16 cellular contexts compared by ENCODE assay signal in the genomic region with DNA sequence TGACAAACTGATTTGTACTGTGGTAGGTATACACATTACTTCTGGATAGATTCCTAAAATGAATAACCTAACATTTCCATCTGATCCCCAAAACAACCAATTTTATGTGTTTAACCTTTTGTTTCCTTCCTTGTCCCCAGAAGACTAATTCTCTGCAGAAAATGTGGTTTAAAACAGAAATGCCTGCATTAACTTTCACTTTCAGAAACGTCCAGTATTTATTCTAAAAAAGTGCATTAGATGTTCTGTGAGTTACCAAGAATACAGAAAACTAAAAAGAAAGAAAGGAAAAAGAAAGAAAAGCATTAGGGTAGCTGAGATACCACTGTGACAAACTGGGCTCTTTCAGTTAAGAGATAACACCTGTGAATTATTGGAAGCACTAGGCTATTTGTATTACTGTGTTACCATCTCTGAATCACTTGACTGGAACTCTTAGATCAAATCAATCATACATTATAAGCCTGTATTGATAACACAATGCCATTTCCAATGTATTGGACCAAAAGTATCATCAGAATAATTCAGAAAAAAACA.
DNase-seq lines count a peak whose midpoint lies in the region; ATAC-seq and TF ChIP-seq lines count a peak whose summit lies in the region.
"Had no signal": no experiment of that assay in that cellular context is flagged by ENCODE, and none has a peak within 500 bp of the region (broad histone marks: within the 10 kb centered on the region; RNA-seq: fewer than 3 reads in every experiment).

No MANE protein-coding gene starts in this region.

- H2BK15ac ChIP-seq in mesenchymal stem cell (ENCODE audit: low read depth, poor library complexity, severe bottlenecking): no peak overlapping the region

- no peak overlapping the region for H4K8ac ChIP-seq in mesenchymal stem cell (ENCODE audit: low read length)

- no peaks in the 10 kb centered on the region for H3K27me3 ChIP-seq in BLaER1 treated with 17β-estradiol and CSF1 and Interleukin-3, amounts not matched to agents 10 nM and 100 nM
- no peaks in the 10 kb centered on the region for H3K27me3 ChIP-seq in KMS-11 (ENCODE audit: insufficient read depth, low read depth)
- no peaks in the 10 kb centered on the region for H3K27me3 ChIP-seq in adipocyte (replicated peaks; ENCODE audit: control insufficient read depth, insufficient read depth, low read length)
- no peaks in the 10 kb centered on the region for H3K27me3 ChIP-seq in mesenchymal stem cell (ENCODE audit: control insufficient read depth in 1 of 2, insufficient read depth in 1 of 2, low read length in 2 of 2)
- H3K27me3 ChIP-seq: foreskin keratinocyte had no signal

- no peak for ATAC-seq in GM21360 (IDR thresholded peaks at IDR 0.05; ENCODE audit: unreplicated experiment)
- ATAC-seq: foreskin keratinocyte had no signal

- no peak overlapping the region for H2AK5ac ChIP-seq in mesenchymal stem cell (ENCODE audit: low read length, severe bottlenecking)

- H3K79me1 ChIP-seq in mesenchymal stem cell (replicated peaks; ENCODE audit: low read length, poor library complexity, severe bottlenecking): no peaks in the 10 kb centered on the region

- H3K18ac ChIP-seq in mesenchymal stem cell (ENCODE audit: low read depth in 1 of 2, low read length in 2 of 2): no peak overlapping the region

- H3K9me3 ChIP-seq in BLaER1 treated with 17β-estradiol and CSF1 and Interleukin-3, amounts not matched to agents 10 nM and 100 nM (replicated peaks in 1 of 11): no peaks in the 10 kb centered on the region
- H3K9me3 ChIP-seq in adipocyte (ENCODE audit: control insufficient read depth, low read length) (no peaks in the 10 kb centered on the region), mesenchymal stem cell (ENCODE audit: control insufficient read depth, low read length) (no peaks in the 10 kb centered on the region)

- no peak overlapping the region for H2BK120ac ChIP-seq in mesenchymal stem cell (ENCODE audit: low read depth, low read length)

- DNase-seq in adipocyte (ENCODE audit: low read depth) (no peak), mesenchymal stem cell (no peak), cerebellum (ENCODE audit: low spot score) (no peak)
- no peak for DNase-seq in stimulated activated CD4-positive, alpha-beta T cell treated with anti-CD3 and anti-CD28 coated beads, Interleukin-1b, Interleukin-23, amount 100 ng/mL, for 48 hours
- DNase-seq: activated CD8-positive, alpha-beta memory T cell treated with anti-CD3 and anti-CD28 coated beads for 24 hours; C1 segment of cervical spinal cord; DMS 273 treated with DMSO at 0.1 percent for 48 hours; foreskin keratinocyte; Karpas-422; NCI-H1417; NCI-H2171 treated with DMSO at 0.1 percent for 48 hours; RPMI8226; small intestine had no signal

- H3K23ac ChIP-seq in mesenchymal stem cell (ENCODE audit: low read length in 2 of 2): no peak overlapping the region

- H3K79me2 ChIP-seq in KMS-11 (ENCODE audit: insufficient read depth, low read depth): no peaks in the 10 kb centered on the region

- no peaks in the 10 kb centered on the region for H3K36me3 ChIP-seq in BLaER1 treated with 17β-estradiol and CSF1 and Interleukin-3, amounts not matched to agents 10 nM and 100 nM
- no peaks in the 10 kb centered on the region for H3K36me3 ChIP-seq in KMS-11 (ENCODE audit: insufficient read depth)
- H3K36me3 ChIP-seq in adipocyte (ENCODE audit: control insufficient read depth, insufficient read depth, low read length, severe bottlenecking): no peaks in the 10 kb centered on the region
- H3K36me3 ChIP-seq in mesenchymal stem cell (ENCODE audit: control insufficient read depth in 1 of 2, insufficient read depth in 2 of 2, low read depth in 1 of 2, low read length in 2 of 2): no peaks in the 10 kb centered on the region

- H4K20me1 ChIP-seq in BLaER1 treated with 17β-estradiol and CSF1 and Interleukin-3, amounts not matched to agents 10 nM and 100 nM: no peaks in the 10 kb centered on the region
- no peaks in the 10 kb centered on the region for H4K20me1 ChIP-seq in KMS-11 (ENCODE audit: insufficient read depth)

- no peak overlapping the region for H3K27ac ChIP-seq in BLaER1 treated with 17β-estradiol and CSF1 and Interleukin-3, amounts not matched to agents 10 nM and 100 nM
- H3K27ac ChIP-seq in KMS-11 (no peak overlapping the region), mesenchymal stem cell (ENCODE audit: low read length, poor library complexity, severe bottlenecking) (no peak overlapping the region)
- H3K27ac ChIP-seq: foreskin keratinocyte had no signal

- H3K4me1 ChIP-seq in BLaER1 treated with 17β-estradiol and CSF1 and Interleukin-3, amounts not matched to agents 10 nM and 100 nM: peaks cover 0 to 8% (median 5%) of the 10 kb centered on the region in 10 experiments; a peak in 8 of 20 replicates
- H3K4me1 ChIP-seq in KMS-11 (ENCODE audit: low read depth, poor library complexity, severe bottlenecking): peaks cover 7% of the 10 kb centered on the region
- H3K4me1 ChIP-seq in adipocyte (ENCODE audit: control insufficient read depth, insufficient read depth, low read length): no peaks in the 10 kb centered on the region
- no peaks in the 10 kb centered on the region for H3K4me1 ChIP-seq in mesenchymal stem cell (ENCODE audit: control insufficient read depth, insufficient read depth, low read depth, low read length)
- H3K4me1 ChIP-seq: foreskin keratinocyte had no signal

- no peak overlapping the region for H2BK12ac ChIP-seq in mesenchymal stem cell (ENCODE audit: low read length in 2 of 2)

- no peak overlapping the region for H3K4ac ChIP-seq in mesenchymal stem cell (ENCODE audit: low read depth in 1 of 2, low read length in 2 of 2)

- no peak overlapping the region for H2AFZ ChIP-seq in KMS-11 (ENCODE audit: low read depth)
- no peak overlapping the region for H2AFZ ChIP-seq in mesenchymal stem cell (ENCODE audit: low read depth, low read length)

- no peak overlapping the region for H3K9ac ChIP-seq in BLaER1 treated with 17β-estradiol and CSF1 and Interleukin-3, amounts not matched to agents 10 nM and 100 nM
- H3K9ac ChIP-seq in KMS-11: no peak overlapping the region
- H3K9ac ChIP-seq in adipocyte (ENCODE audit: low read length): peak overlapping the region; percentile 44
- H3K9ac ChIP-seq in mesenchymal stem cell (ENCODE audit: low read length): peak overlapping the region; percentile 74

- WGBS in mesenchymal stem cell: no CpG with 5 or more reads among the region's 1 CpG

- no peak overlapping the region for H3K4me3 ChIP-seq in BLaER1 treated with 17β-estradiol and CSF1 and Interleukin-3, amounts not matched to agents 10 nM and 100 nM
- H3K4me3 ChIP-seq in KMS-11 (IDR thresholded peaks at IDR 0.05; ENCODE audit: insufficient read depth, low read depth, low read length) (no peak overlapping the region), adipocyte (ENCODE audit: low read length) (peak overlapping the region; percentile 75), mesenchymal stem cell (ENCODE audit: insufficient read depth in 1 of 2, low read depth in 1 of 2, low read length in 2 of 2) (peak overlapping the region in 1 of 2 experiments; percentile 70)

- H3K4me2 ChIP-seq in BLaER1 treated with 17β-estradiol and CSF1 and Interleukin-3, amounts not matched to agents 10 nM and 100 nM: peak overlapping the region in 9 of 11 experiments; percentile 5 to 56 (median 44); a peak in 12 of 22 replicates
- peak overlapping the region; percentile 36; the same call in 1 of the 2 replicates for H3K4me2 ChIP-seq in KMS-11
- H3K4me2 ChIP-seq in mesenchymal stem cell (ENCODE audit: low read length, poor library complexity, severe bottlenecking): no peak overlapping the region

- no peak overlapping the region for H3K14ac ChIP-seq in mesenchymal stem cell (ENCODE audit: low read length in 2 of 2)

- no peak for TF ChIP-seq CTCF in KMS-11 (conservative IDR thresholded peaks at IDR 0.05; ENCODE audit: low read depth, low read length)

- H4K91ac ChIP-seq in mesenchymal stem cell (ENCODE audit: low read length): no peak overlapping the region

- H2BK5ac ChIP-seq in mesenchymal stem cell (ENCODE audit: low read depth, low read length, poor library complexity, severe bottlenecking): no peak overlapping the region

Comparison
In these comparisons a context has a peak if more than half of its experiments do, and no peak if none do; other contexts are left out.
1. H3K9ac ChIP-seq: peak in adipocyte (single experiment) and mesenchymal stem cell (single experiment); none in BLaER1 treated with 17β-estradiol and CSF1 and Interleukin-3, amounts not matched to agents 10 nM and 100 nM (0 of 11) and KMS-11 (single experiment).